In genomic region chr13:110238795-110239194, GRCh38 we compare ENCODE assay signal across 15 cellular contexts.
A peak's percentile ranks its signal among the peaks of the same experiment; 100 is the strongest.
DNase-seq lines count a peak whose midpoint lies in the region; ATAC-seq and TF ChIP-seq lines count a peak whose summit lies in the region.
"Had no signal": no experiment of that assay in that cellular context is flagged by ENCODE, and none has a peak within 500 bp of the region (broad histone marks: within the 10 kb centered on the region; RNA-seq: fewer than 3 reads in every experiment).

No MANE protein-coding gene starts in this region.

- H3K27ac Mint-ChIP-seq in nephron: peak overlapping the region; percentile 46 to 76 (median 62)
- H3K27ac Mint-ChIP-seq in T-helper 2 cell treated with Interferon-gamma antibody and Interleukin-4, amounts not matched to agents 5 μg/mL and 100 μg/mL, for 36 hours: no peak overlapping the region

- no peaks in the 10 kb centered on the region for H3K9me3 ChIP-seq in tibial artery
- H3K9me3 ChIP-seq: body of pancreas, lower lobe of right lung had no signal

- H3K4me1 ChIP-seq in tibial artery: peaks cover 6 to 99% (median 65%) of the 10 kb centered on the region in 4 donors

- no peaks in the 10 kb centered on the region for H3K27me3 Mint-ChIP-seq in nephron (ENCODE audit: low read depth)
- H3K27me3 Mint-ChIP-seq in T-helper 2 cell treated with Interferon-gamma antibody and Interleukin-4, amounts not matched to agents 5 μg/mL and 100 μg/mL, for 36 hours (ENCODE audit: low read depth): peaks cover 13% of the 10 kb centered on the region

- H3K27me3 ChIP-seq in tibial artery: no peaks in the 10 kb centered on the region
- H3K27me3 ChIP-seq: body of pancreas had no signal

- peak; percentile 78 for DNase-seq in fibroblast of villous mesenchyme (ENCODE audit: low read depth)
- DNase-seq in tibial artery: peak in 1 of 2 donors; percentile 58
- DNase-seq in T-helper 2 cell treated with Interferon-gamma antibody and Interleukin-4, amounts not matched to agents 5 μg/mL and 100 μg/mL, for 36 hours (ENCODE audit: low spot score): no peak
- DNase-seq: activated CD4-positive, CD25-positive, alpha-beta regulatory T cell treated with anti-CD3 and anti-CD28 coated beads, Interleukin-2, amount 50 U/mL, for 72 hours; activated CD8-positive, alpha-beta memory T cell treated with anti-CD3 and anti-CD28 coated beads, Interleukin-2, amount 50 U/mL, for 48 hours; activated naive CD4-positive, alpha-beta T cell treated with Interleukin-2 at 50 U/mL for 16 hours; lower lobe of right lung; NCI-H1436 treated with DMSO at 0.1 percent for 48 hours; SIG-M5; T-helper 9 cell had no signal

- H3K4me3 Mint-ChIP-seq in nephron: no peak overlapping the region
- H3K4me3 Mint-ChIP-seq in T-helper 2 cell treated with Interferon-gamma antibody and Interleukin-4, amounts not matched to agents 5 μg/mL and 100 μg/mL, for 36 hours: no peak overlapping the region

- ATAC-seq in SK-N-SH treated with all-trans-retinoic acid at 6 μM for 48 hours: peak; percentile 22; the same call in 1 of the 3 replicates
- no peak for ATAC-seq in HG03039 (IDR thresholded peaks at IDR 0.05; ENCODE audit: unreplicated experiment)
- no peak for ATAC-seq in HG03439 (IDR thresholded peaks at IDR 0.05; ENCODE audit: unreplicated experiment)
- ATAC-seq: body of pancreas, lower lobe of right lung had no signal

- no peak overlapping the region for H3K4me3 ChIP-seq in fibroblast of villous mesenchyme (ENCODE audit: low read depth, low read length)
- H3K4me3 ChIP-seq in tibial artery: no peak overlapping the region
- H3K4me3 ChIP-seq: body of pancreas, lower lobe of right lung had no signal

- intact Hi-C loops in tibial artery (cut with DNase I; ENCODE audit: low total_unique reads): no loop called here

- no peaks in the 10 kb centered on the region for H3K9me3 Mint-ChIP-seq in nephron
- H3K9me3 Mint-ChIP-seq in T-helper 2 cell treated with Interferon-gamma antibody and Interleukin-4, amounts not matched to agents 5 μg/mL and 100 μg/mL, for 36 hours: no peaks in the 10 kb centered on the region

- H3K36me3 ChIP-seq in tibial artery: peaks cover 0 to 6% (median 0%) of the 10 kb centered on the region in 3 donors

- peaks cover 6% of the 10 kb centered on the region for H3K36me3 Mint-ChIP-seq in nephron (ENCODE audit: low read depth)
- H3K36me3 Mint-ChIP-seq in T-helper 2 cell treated with Interferon-gamma antibody and Interleukin-4, amounts not matched to agents 5 μg/mL and 100 μg/mL, for 36 hours (ENCODE audit: low read depth): no peaks in the 10 kb centered on the region

- H3K4me1 Mint-ChIP-seq in nephron: peaks cover 44% of the 10 kb centered on the region
- H3K4me1 Mint-ChIP-seq in T-helper 2 cell treated with Interferon-gamma antibody and Interleukin-4, amounts not matched to agents 5 μg/mL and 100 μg/mL, for 36 hours (ENCODE audit: low read depth): no peaks in the 10 kb centered on the region

- TF ChIP-seq CTCF in fibroblast of villous mesenchyme (IDR thresholded peaks at IDR 0.05; ENCODE audit: insufficient read depth, low read depth, low read length) (no peak), nephron (IDR thresholded peaks at IDR 0.05; ENCODE audit: unreplicated experiment in 3 of 3) (no peak), tibial artery (IDR thresholded peaks at IDR 0.05) (no peak)

- H3K27ac ChIP-seq in tibial artery: peak overlapping the region; percentile 82 to 91

TF ChIP-seq in SK-N-SH treated with all-trans-retinoic acid at 6 μM for 48 hours, 23 proteins besides CTCF, POLR2A, EP300 and RAD21:
- TF ChIP-seq GLIS3 (CRISPR knock-in tag; IDR thresholded peaks at IDR 0.05): no peak
- peak; percentile 25; the same call in 1 of the 2 replicates for TF ChIP-seq TCF4 (CRISPR knock-in tag; IDR thresholded peaks at IDR 0.05; ENCODE audit: borderline replicate concordance)
